11 cellular contexts compared by ENCODE assay signal in genomic region chr1:198118136-198118535, GRCh38. TPM values are rescaled to one million over a fixed set of nuclear protein-coding genes. Genes with fewer than 3 reads are reported as not detected.
DNase-seq lines count a peak whose midpoint lies in the region; ATAC-seq, FAIRE-seq and TF ChIP-seq lines count a peak whose summit lies in the region.
"Had no signal": no experiment of that assay in that cellular context is flagged by ENCODE, and none has a peak within 500 bp of the region (broad histone marks: within the 10 kb centered on the region; RNA-seq: fewer than 3 reads in every experiment).

No MANE protein-coding gene starts in this region.

- no peaks in the 10 kb centered on the region for H3K9me2 ChIP-seq in GM23248 (ENCODE audit: insufficient read depth)

- peaks cover 70% of the 10 kb centered on the region for H3F3A ChIP-seq in GM23248 (ENCODE audit: insufficient read depth)

- H3K36me3 ChIP-seq in GM23248 (ENCODE audit: low read depth) (no peaks in the 10 kb centered on the region), astrocyte (ENCODE audit: insufficient read depth, low read length) (no peaks in the 10 kb centered on the region)

- H3K36me3 Mint-ChIP-seq in astrocyte (ENCODE audit: low read depth, unreplicated experiment): no peaks in the 10 kb centered on the region
- H3K36me3 Mint-ChIP-seq: natural killer cell treated with Interleukin-12 subunit alpha and Interleukin-12 subunit beta and Interleukin-15 and Interleukin-18, amount 100 ng/mL, for 72 hours had no signal

- H3K4me2 ChIP-seq in GM23248 (ENCODE audit: unreplicated experiment): peak overlapping the region; percentile 64
- H3K4me2 ChIP-seq in astrocyte (ENCODE audit: low read length): peak overlapping the region; percentile 35

- in situ Hi-C loops in GM23248 (cut with MboI): no loop called here

- peak; percentile 98 for DNase-seq in GM23248
- DNase-seq in astrocyte (ENCODE audit: low read depth): peak; percentile 98
- DNase-seq in left ventricle myocardium superior: peak; percentile 68
- peak; percentile 94 for DNase-seq in skeletal muscle cell (ENCODE audit: low read depth)
- DNase-seq in NCI-H1436 (lab: John Stamatoyannopoulos, UW): no peak
- no peak for DNase-seq in NCI-H1930 (lab: John Stamatoyannopoulos, UW)
- DNase-seq in SHP77 (lab: John Stamatoyannopoulos, UW): no peak
- DNase-seq: KBM-7 had no signal

- peak; percentile 89 for FAIRE-seq in astrocyte (lab: Jason Lieb, UNC)
- FAIRE-seq: G401.6 had no signal

- peak; percentile 98 for ATAC-seq in left ventricle myocardium superior
- ATAC-seq in HG03039 (IDR thresholded peaks at IDR 0.05; ENCODE audit: unreplicated experiment): no peak
- ATAC-seq: natural killer cell treated with Interleukin-12 subunit alpha and Interleukin-12 subunit beta and Interleukin-15 and Interleukin-18, amount 100 ng/mL, for 72 hours had no signal

- H3K4me1 ChIP-seq in GM23248 (ENCODE audit: insufficient read depth) (peaks cover 86% of the 10 kb centered on the region), astrocyte (ENCODE audit: insufficient read depth, low read length) (peaks cover 48% of the 10 kb centered on the region)

- 0 to 1% methylated on average over 2 of the region's 2 CpGs for WGBS in GM23248 (ENCODE audit: low coverage in 1 of 2, low lambda C conversion rate in 2 of 2, missing lambda C conversion rate in 2 of 2), 2 experiments

- H3K27ac Mint-ChIP-seq in astrocyte (ENCODE audit: unreplicated experiment): no peak overlapping the region
- H3K27ac Mint-ChIP-seq: natural killer cell treated with Interleukin-12 subunit alpha and Interleukin-12 subunit beta and Interleukin-15 and Interleukin-18, amount 100 ng/mL, for 72 hours had no signal

- H3K4me3 ChIP-seq in GM23248 (peak overlapping the region; percentile 12), astrocyte (ENCODE audit: insufficient read depth, low read depth, low read length) (no peak overlapping the region), skeletal muscle cell (ENCODE audit: low read depth, low read length) (no peak overlapping the region)

- no peaks in the 10 kb centered on the region for H3K79me2 ChIP-seq in GM23248 (ENCODE audit: insufficient read depth)
- no peaks in the 10 kb centered on the region for H3K79me2 ChIP-seq in astrocyte (ENCODE audit: insufficient read depth, low read length)

- no peaks in the 10 kb centered on the region for H3K9me3 Mint-ChIP-seq in astrocyte (ENCODE audit: unreplicated experiment)
- H3K9me3 Mint-ChIP-seq: natural killer cell treated with Interleukin-12 subunit alpha and Interleukin-12 subunit beta and Interleukin-15 and Interleukin-18, amount 100 ng/mL, for 72 hours had no signal

- H3K4me3 Mint-ChIP-seq in astrocyte (ENCODE audit: unreplicated experiment): no peak overlapping the region
- H3K4me3 Mint-ChIP-seq: natural killer cell treated with Interleukin-12 subunit alpha and Interleukin-12 subunit beta and Interleukin-15 and Interleukin-18, amount 100 ng/mL, for 72 hours had no signal

- H3K27me3 ChIP-seq in GM23248 (replicated peaks; ENCODE audit: insufficient read depth): no peaks in the 10 kb centered on the region
- no peaks in the 10 kb centered on the region for H3K27me3 ChIP-seq in astrocyte (ENCODE audit: insufficient read depth, low read length)

- peaks cover 5% of the 10 kb centered on the region for H3K4me1 Mint-ChIP-seq in astrocyte (ENCODE audit: low read depth, unreplicated experiment)

- intact Hi-C loops in left ventricle myocardium superior (cut with micrococcal nuclease): no loop called here

- H4K20me1 ChIP-seq in GM23248 (ENCODE audit: insufficient read depth): no peaks in the 10 kb centered on the region
- H4K20me1 ChIP-seq in astrocyte (ENCODE audit: insufficient read depth, low read length): no peaks in the 10 kb centered on the region

- H3K27ac ChIP-seq in GM23248 (peak overlapping the region; percentile 84), astrocyte (ENCODE audit: low read depth, low read length) (peak overlapping the region; percentile 93)

- H3K9me3 ChIP-seq in GM23248 (ENCODE audit: low read depth) (no peaks in the 10 kb centered on the region), astrocyte (ENCODE audit: insufficient read depth, low read depth, low read length) (no peaks in the 10 kb centered on the region)

- TF ChIP-seq CTCF in astrocyte (IDR thresholded peaks at IDR 0.05; ENCODE audit: insufficient read depth, low read depth, low read length): no peak

- H3K9ac ChIP-seq in GM23248: peak overlapping the region; percentile 30
- H3K9ac ChIP-seq in astrocyte (ENCODE audit: low read length): peak overlapping the region; percentile 47

- no peaks in the 10 kb centered on the region for H3K27me3 Mint-ChIP-seq in astrocyte (ENCODE audit: low read depth, unreplicated experiment)

- H2AFZ ChIP-seq in GM23248 (peak overlapping the region; percentile 39; the same call in 1 of the 2 replicates), astrocyte (ENCODE audit: low read depth, low read length) (no peak overlapping the region)

RNA-seq across cellular contexts. Expression of gene NEK7, which starts 38.7 kb away (rescaled TPM):
- total RNA-seq in GM23248 (2014; rRNA removed; shearing (Covaris generic)): 1,026 and 1,186 TPM in 2 replicates
- polyA plus RNA-seq in GM23248 (2016; fragmentation: Nextera tagmentation; extraction: Ambion mirVana): 693 and 700 TPM in 2 replicates
- 119 and 125 TPM in 2 replicates for total RNA-seq in astrocyte
- total RNA-seq in left ventricle myocardium superior: 215 TPM

Comparison
In these comparisons a context has a peak if more than half of its experiments do, and no peak if none do; other contexts are left out.
1. DNase-seq: peak in GM23248 (single experiment), astrocyte (single experiment), left ventricle myocardium superior (single experiment) and skeletal muscle cell (single experiment); none in NCI-H1436 (single experiment), NCI-H1930 (0 of 2) and SHP77 (0 of 2).